27 cellular contexts compared by ENCODE assay signal in the genomic region with DNA sequence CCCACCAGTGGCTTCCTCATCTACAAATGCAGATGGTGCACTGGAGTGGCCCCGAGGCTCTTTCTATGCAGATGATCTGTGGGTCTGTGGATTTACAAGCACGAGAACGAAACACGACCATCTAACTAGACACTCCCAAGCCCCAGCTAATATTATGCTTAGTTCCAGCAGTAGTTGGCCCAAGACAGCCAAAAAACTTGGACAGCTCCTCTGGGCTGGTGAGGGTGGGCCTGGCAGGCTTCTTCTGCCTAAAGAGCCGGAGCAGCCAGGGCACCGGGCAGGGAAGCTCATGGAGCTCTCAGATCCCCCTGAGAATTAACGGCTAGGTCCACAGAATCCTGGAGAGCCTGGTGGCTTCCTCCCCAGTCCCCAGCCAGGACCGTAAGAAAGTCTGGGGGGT. TPM values are rescaled to one million over a fixed set of nuclear protein-coding genes. Genes with fewer than 3 reads are reported as not detected.
DNase-seq lines count a peak whose midpoint lies in the region; ATAC-seq and TF ChIP-seq lines count a peak whose summit lies in the region.
"Had no signal": no experiment of that assay in that cellular context is flagged by ENCODE, and none has a peak within 500 bp of the region (broad histone marks: within the 10 kb centered on the region; RNA-seq: fewer than 3 reads in every experiment).

No MANE protein-coding gene starts in this region.

- dilution Hi-C loops in mammary epithelial cell (cut with HindIII; ENCODE audit: low sequenced_read_pairs) = no loop called here

- BruUV-seq in mammary epithelial cell (replicated peaks; lab: Mats Ljungman, UMichigan) = no TSS peak

- H3K9me3 Mint-ChIP-seq in naive thymus-derived CD8-positive, alpha-beta T cell = peaks cover 0 to 4% (median 0%) of the 10 kb centered on the region in 9 donors
- H3K9me3 Mint-ChIP-seq: CD8-positive, alpha-beta memory T cell had no signal

- no peaks in the 10 kb centered on the region for H3K27me3 ChIP-seq in mammary epithelial cell (ENCODE audit: insufficient read depth, low read length)
- no peaks in the 10 kb centered on the region for H3K27me3 ChIP-seq in breast epithelium
- no peaks in the 10 kb centered on the region for H3K27me3 ChIP-seq in esophagus (ENCODE audit: control insufficient read depth in 1 of 2, insufficient read depth in 2 of 2, low read length in 2 of 2)
- no peaks in the 10 kb centered on the region for H3K27me3 ChIP-seq in vagina

- no peak overlapping the region for H3K9ac ChIP-seq in mammary epithelial cell (ENCODE audit: insufficient read depth, low read length)

- H3K27ac Mint-ChIP-seq in naive thymus-derived CD8-positive, alpha-beta T cell = peak overlapping the region in 6 of 10 donors; percentile 38 to 95 (median 78)

- H3K27ac ChIP-seq in mammary epithelial cell (ENCODE audit: insufficient read depth, low read depth, low read length) (peak overlapping the region; percentile 28), breast epithelium (no peak overlapping the region), esophagus (ENCODE audit: low read depth in 2 of 2, low read length in 1 of 2) (peak overlapping the region; percentile 12 to 34), vagina (peak overlapping the region; percentile 23)
- H3K27ac ChIP-seq: C4-2B, SK-N-MC had no signal

- no peaks in the 10 kb centered on the region for H3K79me2 ChIP-seq in mammary epithelial cell (ENCODE audit: insufficient read depth, low read length)

- no peaks in the 10 kb centered on the region for H4K20me1 ChIP-seq in mammary epithelial cell (ENCODE audit: insufficient read depth, low read length)

- H3K27me3 Mint-ChIP-seq in naive thymus-derived CD8-positive, alpha-beta T cell = peaks cover 0 to 4% (median 0%) of the 10 kb centered on the region in 5 donors

- TF ChIP-seq POLR2A in breast epithelium (IDR thresholded peaks at IDR 0.05) = no peak
- TF ChIP-seq POLR2A in vagina (IDR thresholded peaks at IDR 0.05) = no peak

- TF ChIP-seq CTCF in mammary epithelial cell (conservative IDR thresholded peaks at IDR 0.05 in 1 of 2, IDR thresholded peaks at IDR 0.05 in 1 of 2; ENCODE audit: extremely low read depth in 1 of 2, insufficient read depth in 1 of 2, low read depth in 1 of 2, low read length in 2 of 2) (no peak), breast epithelium (IDR thresholded peaks at IDR 0.05) (no peak), vagina (IDR thresholded peaks at IDR 0.05) (no peak)

- H2AFZ ChIP-seq in mammary epithelial cell (ENCODE audit: low read depth, low read length) = no peak overlapping the region

- ATAC-seq in naive thymus-derived CD8-positive, alpha-beta T cell = no peak
- no peak for ATAC-seq in HG02870 (IDR thresholded peaks at IDR 0.05; ENCODE audit: unreplicated experiment)

- POLR2A ChIA-PET in naive thymus-derived CD8-positive, alpha-beta T cell (lab: Charles Lee) = no interaction called here

- no peak overlapping the region for H3K4me3 Mint-ChIP-seq in naive thymus-derived CD8-positive, alpha-beta T cell
- H3K4me3 Mint-ChIP-seq: CD8-positive, alpha-beta memory T cell had no signal

- peaks cover 21 to 42% (median 33%) of the 10 kb centered on the region in 4 donors for H3K4me1 Mint-ChIP-seq in naive thymus-derived CD8-positive, alpha-beta T cell

- H3K4me3 ChIP-seq in mammary epithelial cell (replicated peaks in 1 of 3; ENCODE audit: insufficient read depth in 1 of 3, low read depth in 2 of 3, low read length in 3 of 3) (no peak overlapping the region), breast epithelium (no peak overlapping the region), esophagus (ENCODE audit: low read depth in 1 of 2, low read length in 2 of 2) (no peak overlapping the region), vagina (no peak overlapping the region)
- H3K4me3 ChIP-seq: SK-N-MC had no signal

- intact Hi-C loops in mammary epithelial cell (cut with micrococcal nuclease) (loop anchor here (5.0 to 10.0 kb wide), 3 partner anchors 80 to 568 kb away; no protein-coding TSS in a partner anchor), breast epithelium (cut with DNase I; ENCODE audit: low total_unique reads) (loop anchor here (10.0 kb wide), 1 partner anchor 98 kb away; no protein-coding TSS in a partner anchor), vagina (cut with DNase I) (no loop called here)

- H3K4me2 ChIP-seq in mammary epithelial cell (ENCODE audit: insufficient read depth, low read depth, low read length) = no peak overlapping the region

- no peaks in the 10 kb centered on the region for H3K9me3 ChIP-seq in mammary epithelial cell (replicated peaks; ENCODE audit: insufficient read depth, low read length)
- no peaks in the 10 kb centered on the region for H3K9me3 ChIP-seq in breast epithelium
- no peaks in the 10 kb centered on the region for H3K9me3 ChIP-seq in esophagus (ENCODE audit: control insufficient read depth in 2 of 2, insufficient read depth in 1 of 2, low read depth in 1 of 2, low read length in 1 of 2)
- no peaks in the 10 kb centered on the region for H3K9me3 ChIP-seq in vagina

- WGBS in mammary epithelial cell (ENCODE audit: low coverage, missing lambda C conversion rate) = 100% methylated on average over 7 of the region's 8 CpGs
- 71 to 82% methylated on average over 8 of the region's 8 CpGs for WGBS in esophagus, 2 donors

- H3K36me3 ChIP-seq in mammary epithelial cell (ENCODE audit: insufficient read depth, low read length) (no peaks in the 10 kb centered on the region), breast epithelium (no peaks in the 10 kb centered on the region), esophagus (ENCODE audit: control insufficient read depth in 2 of 2, insufficient read depth in 2 of 2, low read length in 1 of 2) (no peaks in the 10 kb centered on the region), vagina (no peaks in the 10 kb centered on the region)

- in situ Hi-C loops in mammary epithelial cell (cut with MboI; ENCODE audit: low sequenced_read_pairs in 2 of 2) = loop anchor here in 1 of 2 donors (10.0 kb wide), 1 partner anchor 98 kb away; no protein-coding TSS in a partner anchor

- CTCF ChIA-PET in mammary epithelial cell (lab: Charles Lee; ENCODE audit: low non-redundant PET) = interaction anchor here (0.9 kb wide), 1 partner anchor 99 kb away, joined by 5 read pairs; no protein-coding TSS in a partner anchor

- H3K36me3 Mint-ChIP-seq in naive thymus-derived CD8-positive, alpha-beta T cell = no peaks in the 10 kb centered on the region

- DNase-seq in mammary epithelial cell (no peak), breast epithelium (ENCODE audit: low spot score in 2 of 2) (no peak), vagina (ENCODE audit: extremely low spot score in 2 of 2) (no peak), NCI-H1105 treated with DMSO at 0.1 percent for 48 hours (lab: John Stamatoyannopoulos, UW) (no peak)
- DNase-seq in naive thymus-derived CD8-positive, alpha-beta T cell = no peak
- DNase-seq in activated CD4-positive, CD25-positive, alpha-beta regulatory T cell treated with anti-CD3 and anti-CD28 coated beads, Interleukin-2, amount 50 U/mL, for 72 hours = no peak
- DNase-seq: 8988T; Calu3; CD8-positive, alpha-beta memory T cell; DMS153; GOT3; HCEC 1CT; IMR-90; NCI-H1105; NCI-H1694; NCI-H2081; NCI-H2171; NCI-H345; NCI-H524 treated with DMSO at 0.1 percent for 48 hours; NCI-H82; SHP77 had no signal

- H3K4me1 ChIP-seq in mammary epithelial cell (ENCODE audit: insufficient read depth, low read length) (peaks cover 72% of the 10 kb centered on the region), breast epithelium (no peaks in the 10 kb centered on the region), esophagus (ENCODE audit: control insufficient read depth in 2 of 2, insufficient read depth in 2 of 2, low read length in 1 of 2) (peaks cover 2 to 20% of the 10 kb centered on the region in 2 donors), vagina (peaks cover 20% of the 10 kb centered on the region)

RNA-seq across cellular contexts. Expression of a gene that starts 9.1 kb away (rescaled TPM):
- total RNA-seq in mammary epithelial cell = 1 to 10 TPM in 1 of 2 donors, under 1 TPM in 1; 0.50 to 3.1 TPM
- polyA plus RNA-seq in mammary epithelial cell = 6.9 TPM
- 8.1 TPM for polyA minus RNA-seq in mammary epithelial cell
- total RNA-seq in breast epithelium = 1 to 10 TPM; 8.2 to 9.8 (median 8.2) TPM
- polyA plus RNA-seq in esophagus = 10 to 100 TPM; 67.2 to 67.4 TPM
- not detected for total RNA-seq in naive thymus-derived CD8-positive, alpha-beta T cell
- polyA plus RNA-seq in naive thymus-derived CD8-positive, alpha-beta T cell = not detected
- total RNA-seq in vagina = 63.3 TPM
- total RNA-seq: Calu3, G401, IMR-90, OCI-LY7 had no signal
- polyA plus RNA-seq: CD8-positive, alpha-beta memory T cell; IMR-90 had no signal

Comparison
In these comparisons a context has a peak if more than half of its experiments do, and no peak if none do; other contexts are left out.
1. H3K27ac ChIP-seq: peak in mammary epithelial cell (single experiment), esophagus (2 of 2) and vagina (single experiment); none in breast epithelium (0 of 2).